ENCODE assay signal across 1 cellular context in genomic region chr19:13841339-13842293, GRCh38.
TF ChIP-seq lines count a peak whose summit lies in the region.

No MANE protein-coding gene starts in this region.

TF ChIP-seq in K562, 482 proteins besides CTCF, POLR2A, EP300 and RAD21 (continued from another document):
- TF ChIP-seq CHD7 (IDR thresholded peaks at IDR 0.05; ENCODE audit: low read depth, low read length) (peak; percentile 50), ZBTB26 (CRISPR knock-in tag; IDR thresholded peaks at IDR 0.05) (0 out of 2 replicates have a peak, but pooled peaks have one; percentile 26), DACH1 (IDR thresholded peaks at IDR 0.05; ENCODE audit: partially characterized antibody) (no peak), HMGN3 (IDR thresholded peaks at IDR 0.05; ENCODE audit: borderline replicate concordance, extremely low read depth, insufficient read length, low read depth, low read length) (no peak), GTF2A2 (tag; IDR thresholded peaks at IDR 0.05) (no peak), E2F6 (IDR thresholded peaks at IDR 0.05; ENCODE audit: borderline replicate concordance in 1 of 2, extremely low read depth in 1 of 2, insufficient read depth in 1 of 2, insufficient read length in 1 of 2, low read depth in 1 of 2, low read length in 1 of 2, poor library complexity in 1 of 2, severe bottlenecking in 1 of 2) (peak in 1 of 2 experiments; percentile 23), MAFG (tag; conservative IDR thresholded peaks at IDR 0.05) (no peak), ZMIZ1 (IDR thresholded peaks at IDR 0.05; ENCODE audit: low read depth in 2 of 2, low read length in 2 of 2) (no peak), RBFOX2 (IDR thresholded peaks at IDR 0.05; ENCODE audit: low read depth, low read length) (peak; percentile 72)
